In the genomic region with DNA sequence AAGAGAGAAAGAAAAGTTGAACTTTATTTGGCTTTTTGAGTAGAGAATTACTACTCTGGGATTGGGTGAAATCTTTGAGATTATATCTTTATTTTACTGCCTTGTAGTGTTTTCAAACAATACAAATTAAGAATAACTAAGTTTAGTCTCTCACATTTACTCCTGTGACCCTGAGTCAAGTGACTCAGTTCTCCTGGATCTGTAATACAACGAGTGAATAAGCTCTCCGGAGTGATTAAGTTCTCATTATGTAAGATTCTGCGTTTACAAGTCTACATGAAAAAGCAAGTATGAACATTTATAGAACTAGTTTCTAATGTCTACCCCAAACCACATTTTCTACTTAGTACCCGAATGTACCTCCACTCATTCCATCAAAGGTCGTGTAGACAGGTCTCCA, we compare ENCODE assay signal across 6 cellular contexts.
DNase-seq lines count a peak whose midpoint lies in the region; ATAC-seq, FAIRE-seq and TF ChIP-seq lines count a peak whose summit lies in the region.
"Not testable (repeated sequence)": the region's sequence is repeated elsewhere in the genome, so short reads cannot be mapped to it uniquely, and the experiment has no call there.

No MANE protein-coding gene starts in this region.

- dilution Hi-C loops in endothelial cell of umbilical vein (cut with MboI; ENCODE audit: extremely low pct_ligation_motif_present, low sequenced_read_pairs): not testable (repeated sequence)

- DNase-seq in GM23338 (ENCODE audit: low spot score): not testable (repeated sequence)
- DNase-seq in RKO (ENCODE audit: low spot score): peak; percentile 11
- peak; percentile 47 for DNase-seq in bronchial epithelial cell (ENCODE audit: low read depth)
- peak; percentile 50 for DNase-seq in endothelial cell of umbilical vein (ENCODE audit: low read depth, low spot score)
- DNase-seq in iris pigment epithelial cell (ENCODE audit: low read depth): peak; percentile 28
- DNase-seq in stromal cell of bone marrow (ENCODE audit: low read depth): peak; percentile 2

- H3K36me3 Mint-ChIP-seq in GM23338 (ENCODE audit: low read depth): not testable (repeated sequence)

- H3K4me2 ChIP-seq in GM23338: peak overlapping the region; percentile 57; the same call in 1 of the 2 replicates
- H3K4me2 ChIP-seq in endothelial cell of umbilical vein (ENCODE audit: insufficient read depth, low read length): not testable (repeated sequence)

- peaks cover 18% of the 10 kb centered on the region; the same call in 1 of the 2 replicates for H3K4me1 ChIP-seq in GM23338 (ENCODE audit: insufficient read depth)
- H3K4me1 ChIP-seq in endothelial cell of umbilical vein (ENCODE audit: control insufficient read depth, extremely low read depth, insufficient read depth, low read length): not testable (repeated sequence)

- peaks cover 25% of the 10 kb centered on the region for H3K4me1 Mint-ChIP-seq in GM23338

- intact Hi-C loops in endothelial cell of umbilical vein (cut with micrococcal nuclease): loop anchor here (10.0 kb wide), 1 partner anchor 151 kb away; no protein-coding TSS in a partner anchor

- H3K9me3 ChIP-seq in endothelial cell of umbilical vein (replicated peaks; ENCODE audit: control insufficient read depth, insufficient read depth, low read length): not testable (repeated sequence)

- not testable (repeated sequence) for H3K9me1 ChIP-seq in endothelial cell of umbilical vein (replicated peaks; ENCODE audit: control insufficient read depth, extremely low read depth, insufficient read depth, low read length)

- H3K27me3 Mint-ChIP-seq in GM23338 (ENCODE audit: insufficient read depth, low read depth, poor library complexity): not testable (repeated sequence)

- H3K9me3 Mint-ChIP-seq in GM23338: not testable (repeated sequence)

- not testable (repeated sequence) for H3K27ac ChIP-seq in GM23338 (ENCODE audit: low read depth); endothelial cell of umbilical vein (ENCODE audit: insufficient read depth, low read depth, low read length)

- not testable (repeated sequence) for H3F3A ChIP-seq in GM23338 (replicated peaks; ENCODE audit: low read depth)

- not testable (repeated sequence) for H3K4me3 ChIP-seq in GM23338; bronchial epithelial cell (ENCODE audit: low read depth, low read length); endothelial cell of umbilical vein (replicated peaks in 1 of 3; ENCODE audit: insufficient read depth in 1 of 3, low read depth in 1 of 3, low read length in 3 of 3)

- not testable (repeated sequence) for H3K36me3 ChIP-seq in GM23338 (ENCODE audit: insufficient read depth); bronchial epithelial cell (ENCODE audit: control insufficient read depth, insufficient read depth, low read length); endothelial cell of umbilical vein (ENCODE audit: control insufficient read depth in 2 of 2, extremely low read depth in 1 of 2, insufficient read depth in 2 of 2, low read length in 2 of 2)

- POLR2A ChIA-PET in endothelial cell of umbilical vein (lab: Charles Lee): not testable (repeated sequence)

- H3K9me2 ChIP-seq in GM23338 (ENCODE audit: insufficient read depth): not testable (repeated sequence)

- TF ChIP-seq POLR2A in endothelial cell of umbilical vein (IDR thresholded peaks at IDR 0.05; ENCODE audit: low read depth, low read length): not testable (repeated sequence)

- not testable (repeated sequence) for H2AFZ ChIP-seq in GM23338; endothelial cell of umbilical vein (ENCODE audit: low read depth, low read length)

- ATAC-seq in GM23338: not testable (repeated sequence)

- not testable (repeated sequence) for TF ChIP-seq CTCF in GM23338 (conservative IDR thresholded peaks at IDR 0.05; ENCODE audit: low read depth in 2 of 2); bronchial epithelial cell (IDR thresholded peaks at IDR 0.05; ENCODE audit: insufficient read depth, low read length, severe bottlenecking); endothelial cell of umbilical vein (IDR thresholded peaks at IDR 0.05; ENCODE audit: extremely low read depth in 1 of 2, insufficient read depth in 1 of 2, low read depth in 1 of 2, low read length in 2 of 2)

- 0 out of 3 replicates have a peak overlapping the region, but pooled peaks have one; percentile 10 for H3K4me3 Mint-ChIP-seq in GM23338

- not testable (repeated sequence) for H4K20me1 ChIP-seq in GM23338 (replicated peaks; ENCODE audit: insufficient read depth); endothelial cell of umbilical vein (replicated peaks; ENCODE audit: control insufficient read depth, extremely low read depth, insufficient read depth, low read length)

- not testable (repeated sequence) for H3K79me2 ChIP-seq in GM23338 (replicated peaks; ENCODE audit: insufficient read depth); endothelial cell of umbilical vein (ENCODE audit: control insufficient read depth, insufficient read depth, low read length)

- peak overlapping the region; percentile 48; the same call in 1 of the 2 replicates for H3K27ac Mint-ChIP-seq in GM23338

- not testable (repeated sequence) for BruUV-seq in endothelial cell of umbilical vein (replicated peaks; lab: Mats Ljungman, UMichigan)

- H3K27me3 ChIP-seq in GM23338 (ENCODE audit: insufficient read depth); bronchial epithelial cell (ENCODE audit: control insufficient read depth, insufficient read depth, low read length); endothelial cell of umbilical vein (ENCODE audit: control insufficient read depth in 2 of 2, insufficient read depth in 2 of 2, low read length in 2 of 2): not testable (repeated sequence)

- H3K9ac ChIP-seq in endothelial cell of umbilical vein (replicated peaks; ENCODE audit: extremely low read depth, insufficient read depth, low read length): not testable (repeated sequence)

- not testable (repeated sequence) for FAIRE-seq in bronchial epithelial cell (lab: Jason Lieb, UNC); endothelial cell of umbilical vein (lab: Jason Lieb, UNC)

- CTCF ChIA-PET in endothelial cell of umbilical vein (lab: Charles Lee): interaction anchor here (1.5 kb wide), 1 partner anchor 144 kb away, joined by 3 read pairs; no protein-coding TSS in a partner anchor
